In the genomic region with DNA sequence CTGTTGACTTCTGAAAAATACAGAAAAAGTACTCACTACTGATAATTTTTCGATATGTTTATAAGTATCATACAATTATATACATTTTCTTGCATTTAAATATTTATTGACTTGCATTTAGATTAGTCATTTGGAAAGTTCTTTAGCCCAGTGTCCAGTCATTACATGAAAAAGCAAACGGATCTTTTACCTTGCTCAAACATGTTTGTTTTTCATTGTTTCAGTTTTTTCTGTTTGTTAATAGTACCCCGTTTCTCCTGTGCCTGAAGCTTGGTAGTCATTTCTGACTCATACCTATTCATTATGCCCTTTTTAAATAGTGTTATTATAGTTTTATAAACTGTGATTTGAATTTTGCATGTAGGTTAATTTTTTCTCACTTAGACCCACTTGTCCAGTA, we compare ENCODE assay signal across 18 cellular contexts. TPM values are rescaled to one million over a fixed set of nuclear protein-coding genes. Genes with fewer than 3 reads are reported as not detected.
DNase-seq lines count a peak whose midpoint lies in the region; ATAC-seq and TF ChIP-seq lines count a peak whose summit lies in the region.
"Had no signal": no experiment of that assay in that cellular context is flagged by ENCODE, and none has a peak within 500 bp of the region (broad histone marks: within the 10 kb centered on the region; RNA-seq: fewer than 3 reads in every experiment).

No MANE protein-coding gene starts in this region.

- 76 to 86% (median 79%) methylated on average over 3 of the region's 3 CpGs for WGBS in adrenal gland, 4 donors

- no peaks in the 10 kb centered on the region for H3K27me3 ChIP-seq in breast epithelium
- H3K27me3 ChIP-seq in adrenal gland = no peaks in the 10 kb centered on the region
- no peaks in the 10 kb centered on the region for H3K27me3 ChIP-seq in A673 (replicated peaks; ENCODE audit: insufficient read depth, low read depth, low read length, poor library complexity)
- H3K27me3 ChIP-seq: MG63, vagina had no signal

- no peak overlapping the region for H3K4me3 Mint-ChIP-seq in MCF 10A (ENCODE audit: unreplicated experiment)
- no peak overlapping the region for H3K4me3 Mint-ChIP-seq in activated T-helper 17 cell treated with anti-CD3 and anti-CD28 coated beads, Interleukin-2, amount 50 U/mL, for 72 hours
- H3K4me3 Mint-ChIP-seq: activated naive CD8-positive, alpha-beta T cell treated with anti-CD3 and anti-CD28 coated beads, Interleukin-2, amount 10 ng/mL, durations not matched to agents 7 days and 5 days; T-cell had no signal

- peak; percentile 50 for ATAC-seq in HG02938 (IDR thresholded peaks at IDR 0.05; ENCODE audit: unreplicated experiment)
- peak; percentile 64 for ATAC-seq in activated T-helper 17 cell treated with anti-CD3 and anti-CD28 coated beads, Interleukin-2, amount 50 U/mL, for 72 hours (replicated peaks)
- ATAC-seq: T-cell had no signal

- DNase-seq in MCF 10A (ENCODE audit: unreplicated experiment) (peak; percentile 31), breast epithelium (ENCODE audit: low spot score in 2 of 2) (no peak), adrenal gland (no peak), A673 (ENCODE audit: low spot score) (no peak), AML-193 (lab: John Stamatoyannopoulos, UW) (no peak), COR-L47 (lab: John Stamatoyannopoulos, UW) (no peak)
- DNase-seq: activated naive CD8-positive, alpha-beta T cell treated with anti-CD3 and anti-CD28 coated beads, Interleukin-2, amount 10 ng/mL, durations not matched to agents 7 days and 5 days; GF-D8; MG63; NCI-H2081; NCI-H526; occipital lobe; RPMI8226; stimulated activated naive CD4-positive, alpha-beta T cell; T-cell had no signal

- no peak for TF ChIP-seq CTCF in MCF 10A (IDR thresholded peaks at IDR 0.05; ENCODE audit: unreplicated experiment)
- TF ChIP-seq CTCF in breast epithelium (IDR thresholded peaks at IDR 0.05) = no peak
- no peak for TF ChIP-seq CTCF in adrenal gland (IDR thresholded peaks at IDR 0.05)
- TF ChIP-seq CTCF in A673 (conservative IDR thresholded peaks at IDR 0.05; ENCODE audit: low read depth, low read length) = no peak

- peaks cover 78% of the 10 kb centered on the region for H3K36me3 Mint-ChIP-seq in MCF 10A (ENCODE audit: insufficient read depth, unreplicated experiment)
- no peaks in the 10 kb centered on the region for H3K36me3 Mint-ChIP-seq in activated T-helper 17 cell treated with anti-CD3 and anti-CD28 coated beads, Interleukin-2, amount 50 U/mL, for 72 hours (ENCODE audit: low read depth)

- peak overlapping the region; percentile 71 for H3K27ac Mint-ChIP-seq in MCF 10A (ENCODE audit: low read depth, unreplicated experiment)
- peak overlapping the region; percentile 66 for H3K27ac Mint-ChIP-seq in activated T-helper 17 cell treated with anti-CD3 and anti-CD28 coated beads, Interleukin-2, amount 50 U/mL, for 72 hours
- H3K27ac Mint-ChIP-seq: activated naive CD8-positive, alpha-beta T cell treated with anti-CD3 and anti-CD28 coated beads, Interleukin-2, amount 10 ng/mL, durations not matched to agents 7 days and 5 days had no signal

- CTCF ChIA-PET in MCF 10A (lab: Yijun Ruan, JAX) (no interaction called here), A673 (lab: Charles Lee) (no interaction called here)

- H3K4me3 ChIP-seq in breast epithelium (no peak overlapping the region), adrenal gland (no peak overlapping the region), A673 (ENCODE audit: low read depth, low read length, poor library complexity, severe bottlenecking) (no peak overlapping the region)
- H3K4me3 ChIP-seq: MG63, vagina had no signal

- H3K4me1 ChIP-seq in breast epithelium (no peaks in the 10 kb centered on the region), adrenal gland (replicated peaks in 1 of 2) (no peaks in the 10 kb centered on the region), A673 (ENCODE audit: insufficient read depth, low read length, poor library complexity, severe bottlenecking) (no peaks in the 10 kb centered on the region)
- H3K4me1 ChIP-seq: vagina had no signal

- H3K36me3 ChIP-seq in breast epithelium = peaks cover 4% of the 10 kb centered on the region
- peaks cover 0 to 31% of the 10 kb centered on the region in 2 donors for H3K36me3 ChIP-seq in adrenal gland (replicated peaks in 1 of 2)
- peaks cover 81% of the 10 kb centered on the region for H3K36me3 ChIP-seq in A673 (ENCODE audit: insufficient read depth, low read length, poor library complexity, severe bottlenecking)

- no peaks in the 10 kb centered on the region for H3K9me3 Mint-ChIP-seq in MCF 10A (ENCODE audit: unreplicated experiment)
- H3K9me3 Mint-ChIP-seq in activated T-helper 17 cell treated with anti-CD3 and anti-CD28 coated beads, Interleukin-2, amount 50 U/mL, for 72 hours = no peaks in the 10 kb centered on the region

- intact Hi-C loops in MCF 10A (cut with micrococcal nuclease) (no loop called here), breast epithelium (cut with DNase I; ENCODE audit: low total_unique reads) (no loop called here), adrenal gland (cut with DNase I) (no loop called here), A673 (cut with micrococcal nuclease; ENCODE audit: unreplicated experiment) (no loop called here)

- H3K27ac ChIP-seq in breast epithelium = no peak overlapping the region
- H3K27ac ChIP-seq in adrenal gland = no peak overlapping the region
- no peak overlapping the region for H3K27ac ChIP-seq in A673 (ENCODE audit: low read depth, low read length, poor library complexity, severe bottlenecking)
- H3K27ac ChIP-seq: vagina had no signal

- H3K4me1 Mint-ChIP-seq in MCF 10A (ENCODE audit: insufficient read depth, unreplicated experiment) = no peaks in the 10 kb centered on the region
- H3K4me1 Mint-ChIP-seq in activated T-helper 17 cell treated with anti-CD3 and anti-CD28 coated beads, Interleukin-2, amount 50 U/mL, for 72 hours = peaks cover 33% of the 10 kb centered on the region

- POLR2A ChIA-PET in MCF 10A (lab: Yijun Ruan, JAX) = interaction anchor here (0.7 to 1.2 kb wide), 2 partner anchors 13 to 969 kb away, joined by 4 read pairs; no protein-coding TSS in a partner anchor
- POLR2A ChIA-PET in A673 (lab: Charles Lee; ENCODE audit: low non-redundant PET) = no interaction called here

- H3K9me3 ChIP-seq in breast epithelium (no peaks in the 10 kb centered on the region), adrenal gland (replicated peaks in 1 of 3) (peaks cover 0 to 4% (median 0%) of the 10 kb centered on the region in 3 donors), A673 (ENCODE audit: low read depth, low read length, poor library complexity, severe bottlenecking) (no peaks in the 10 kb centered on the region)
- H3K9me3 ChIP-seq: MG63 had no signal

- TF ChIP-seq POLR2A in breast epithelium (IDR thresholded peaks at IDR 0.05) (no peak), adrenal gland (IDR thresholded peaks at IDR 0.05) (no peak)

- H3K27me3 Mint-ChIP-seq in MCF 10A (ENCODE audit: insufficient read depth, unreplicated experiment) = no peaks in the 10 kb centered on the region
- no peaks in the 10 kb centered on the region for H3K27me3 Mint-ChIP-seq in activated T-helper 17 cell treated with anti-CD3 and anti-CD28 coated beads, Interleukin-2, amount 50 U/mL, for 72 hours
- H3K27me3 Mint-ChIP-seq: activated naive CD8-positive, alpha-beta T cell treated with anti-CD3 and anti-CD28 coated beads, Interleukin-2, amount 10 ng/mL, durations not matched to agents 7 days and 5 days; T-cell had no signal

- BruUV-seq in MCF 10A (replicated peaks; lab: Mats Ljungman, UMichigan) (no TSS peak), A673 (replicated peaks; lab: Mats Ljungman, UMichigan) (no TSS peak)

RNA-seq across cellular contexts. Expression of a gene that starts 28.1 kb away (rescaled TPM):
- total RNA-seq in MCF 10A (2022) = 14.3 and 15.2 TPM in 2 replicates
- total RNA-seq in breast epithelium = 10 to 100 TPM; 19.8 to 38.6 (median 23.9) TPM
- 10 to 100 TPM; 35.3 to 62.0 TPM for total RNA-seq in activated T-helper 17 cell treated with anti-CD3 and anti-CD28 coated beads, Interleukin-2, amount 50 U/mL, for 72 hours
- 10 to 100 TPM in 6 of 8 donors, 1 to 10 TPM in 2; 8.9 to 36.8 (median 16.3) TPM for total RNA-seq in adrenal gland
- 10 to 100 TPM in 1 of 3 donors, 1 to 10 TPM in 2; 7.5 to 17.9 (median 9.0) TPM for polyA plus RNA-seq in adrenal gland
- total RNA-seq in A673 (2021) = 46.4 and 50.2 TPM in 2 replicates
